Comparison of ENCODE assay signal across 24 cellular contexts in genomic region chr17:50262001-50262794, GRCh38. TPM values are rescaled to one million over a fixed set of nuclear protein-coding genes. Genes with fewer than 3 reads are reported as not detected.
DNase-seq lines count a peak whose midpoint lies in the region; ATAC-seq and TF ChIP-seq lines count a peak whose summit lies in the region.
"Had no signal": no experiment of that assay in that cellular context is flagged by ENCODE, and none has a peak within 500 bp of the region (broad histone marks: within the 10 kb centered on the region; RNA-seq: fewer than 3 reads in every experiment).

No MANE protein-coding gene starts in this region.

- H3K9me3 ChIP-seq in HEK293 (ENCODE audit: control insufficient read depth, insufficient read depth, low read depth, low read length) (no peaks in the 10 kb centered on the region), MM.1S (replicated peaks; ENCODE audit: insufficient read depth, low read length) (no peaks in the 10 kb centered on the region)
- H3K9me3 ChIP-seq: tibial artery had no signal

- no peaks in the 10 kb centered on the region for H3F3A ChIP-seq in MM.1S (ENCODE audit: insufficient read depth, low read length)

- H3K27ac Mint-ChIP-seq in osteocyte (ENCODE audit: unreplicated experiment) = peak overlapping the region; percentile 90
- H3K27ac Mint-ChIP-seq in activated CD8-positive, alpha-beta T cell treated with anti-CD3 and anti-CD28 coated beads for 36 hours = no peak overlapping the region
- H3K27ac Mint-ChIP-seq: CD8-positive, alpha-beta T cell had no signal

- TF ChIP-seq CTCF in HEK293 (tag by site-specific recombination; IDR thresholded peaks at IDR 0.05) = no peak
- no peak for TF ChIP-seq CTCF in osteocyte (IDR thresholded peaks at IDR 0.05)
- TF ChIP-seq CTCF in activated CD8-positive, alpha-beta T cell treated with anti-CD3 and anti-CD28 coated beads for 36 hours (IDR thresholded peaks at IDR 0.05) = no peak
- no peak for TF ChIP-seq CTCF in MM.1S (IDR thresholded peaks at IDR 0.05; ENCODE audit: low read length)

- H3K36me3 Mint-ChIP-seq in osteocyte (ENCODE audit: unreplicated experiment) = no peaks in the 10 kb centered on the region
- H3K36me3 Mint-ChIP-seq in activated CD8-positive, alpha-beta T cell treated with anti-CD3 and anti-CD28 coated beads for 36 hours (ENCODE audit: low read depth) = no peaks in the 10 kb centered on the region
- H3K36me3 Mint-ChIP-seq: CD8-positive, alpha-beta T cell; naive thymus-derived CD8-positive, alpha-beta T cell had no signal

- H3K9me2 ChIP-seq in MM.1S (replicated peaks; ENCODE audit: insufficient read depth, low read length) = no peaks in the 10 kb centered on the region

- H3K4me1 ChIP-seq in HEK293 (ENCODE audit: control insufficient read depth, insufficient read depth, low read length) (peaks cover 12% of the 10 kb centered on the region), MM.1S (ENCODE audit: low read length) (no peaks in the 10 kb centered on the region)

- H3K27ac ChIP-seq in HEK293 (ENCODE audit: extremely low read depth, low read depth, low read length) (no peak overlapping the region), MM.1S (ENCODE audit: low read length) (no peak overlapping the region)
- H3K27ac ChIP-seq: cardiac muscle cell, tibial artery had no signal

- DNase-seq in Daoy (ENCODE audit: low read depth) = peak; percentile 39
- DNase-seq in hepatic stellate cell (ENCODE audit: low spot score) = peak; percentile 4
- DNase-seq in osteocyte (ENCODE audit: extremely low spot score, unreplicated experiment) = no peak
- no peak for DNase-seq in activated CD8-positive, alpha-beta T cell treated with anti-CD3 and anti-CD28 coated beads for 36 hours
- no peak for DNase-seq in SHP77 treated with DMSO at 0.1 percent for 48 hours (lab: John Stamatoyannopoulos, UW)
- DNase-seq in MM.1S = no peak
- DNase-seq in NCI-H2081 (lab: John Stamatoyannopoulos, UW) = no peak
- DNase-seq: activated CD4-positive, alpha-beta T cell treated with anti-CD3 and anti-CD28 coated beads, Interleukin-2, amount 50 U/mL, for 1 hour; activated gamma-delta T cell treated with Interleukin-2 at 50 U/mL for 16 hours; activated T-cell treated with anti-CD3 and anti-CD28 coated beads for 4 hours; DMS79 treated with DMSO at 0.1 percent for 48 hours; foreskin fibroblast; hypothalamus; mesendoderm; naive thymus-derived CD8-positive, alpha-beta T cell; NCI-H1092 treated with DMSO at 0.1 percent for 48 hours; posterior cingulate gyrus; SHP77; stimulated activated naive CD4-positive, alpha-beta T cell had no signal

- no peaks in the 10 kb centered on the region for H4K20me1 ChIP-seq in MM.1S (ENCODE audit: insufficient read depth, low read length)

- intact Hi-C loops in activated CD8-positive, alpha-beta T cell treated with anti-CD3 and anti-CD28 coated beads for 36 hours (cut with micrococcal nuclease) = no loop called here

- H3K4me2 ChIP-seq in MM.1S (ENCODE audit: low read depth, low read length) = no peak overlapping the region

- no peak overlapping the region for H2AFZ ChIP-seq in MM.1S (ENCODE audit: low read length)

- H3K9ac ChIP-seq in MM.1S (ENCODE audit: low read length) = no peak overlapping the region

- no peaks in the 10 kb centered on the region for H3K36me3 ChIP-seq in HEK293 (ENCODE audit: control insufficient read depth in 2 of 2, insufficient read depth in 1 of 2, low read length in 2 of 2)
- no peaks in the 10 kb centered on the region for H3K36me3 ChIP-seq in MM.1S (replicated peaks; ENCODE audit: insufficient read depth, low read length)
- H3K36me3 ChIP-seq: cardiac muscle cell, tibial artery had no signal

- POLR2A ChIA-PET in HEK293 (lab: Yijun Ruan, JAX) = no interaction called here
- POLR2A ChIA-PET in activated CD8-positive, alpha-beta T cell treated with anti-CD3 and anti-CD28 coated beads for 36 hours (lab: Charles Lee) = interaction anchor here (0.8 kb wide), 1 partner anchor 102 kb away, joined by 3 read pairs; no protein-coding TSS in a partner anchor

- no peak overlapping the region for H3K4me3 Mint-ChIP-seq in osteocyte (ENCODE audit: unreplicated experiment)
- no peak overlapping the region for H3K4me3 Mint-ChIP-seq in activated CD8-positive, alpha-beta T cell treated with anti-CD3 and anti-CD28 coated beads for 36 hours
- H3K4me3 Mint-ChIP-seq: CD8-positive, alpha-beta T cell; naive thymus-derived CD8-positive, alpha-beta T cell had no signal

- no peaks in the 10 kb centered on the region for H3K9me3 Mint-ChIP-seq in osteocyte (ENCODE audit: unreplicated experiment)
- no peaks in the 10 kb centered on the region for H3K9me3 Mint-ChIP-seq in activated CD8-positive, alpha-beta T cell treated with anti-CD3 and anti-CD28 coated beads for 36 hours
- H3K9me3 Mint-ChIP-seq: CD8-positive, alpha-beta T cell; naive thymus-derived CD8-positive, alpha-beta T cell had no signal

- CTCF ChIA-PET in HEK293 (lab: Yijun Ruan, JAX) = interaction anchor here (0.5 to 2.0 kb wide), 4 partner anchors 9 to 122 kb away, joined by 3 to 7 read pairs (median 4); no protein-coding TSS in a partner anchor
- CTCF ChIA-PET in activated CD8-positive, alpha-beta T cell treated with anti-CD3 and anti-CD28 coated beads for 36 hours (lab: Charles Lee) = interaction anchor here (0.6 to 1.4 kb wide), 3 partner anchors 28 to 62 kb away, joined by 3 to 5 read pairs (median 4); no protein-coding TSS in a partner anchor

- no peaks in the 10 kb centered on the region for H3K79me2 ChIP-seq in MM.1S (ENCODE audit: low read length)

- H3K4me3 ChIP-seq in HEK293 (ENCODE audit: low read depth, low read length) (no peak overlapping the region), MM.1S (ENCODE audit: low read length) (no peak overlapping the region)
- H3K4me3 ChIP-seq: cardiac muscle cell, tibial artery had no signal

- H3K4me1 Mint-ChIP-seq in osteocyte (ENCODE audit: unreplicated experiment) = peaks cover 96% of the 10 kb centered on the region
- no peaks in the 10 kb centered on the region for H3K4me1 Mint-ChIP-seq in activated CD8-positive, alpha-beta T cell treated with anti-CD3 and anti-CD28 coated beads for 36 hours (ENCODE audit: low read depth)
- H3K4me1 Mint-ChIP-seq: naive thymus-derived CD8-positive, alpha-beta T cell had no signal

- ATAC-seq in activated CD8-positive, alpha-beta T cell treated with anti-CD3 and anti-CD28 coated beads for 36 hours = no peak
- ATAC-seq: CD8-positive, alpha-beta T cell; naive thymus-derived CD8-positive, alpha-beta T cell had no signal

- no peaks in the 10 kb centered on the region for H3K27me3 Mint-ChIP-seq in osteocyte (ENCODE audit: unreplicated experiment)
- no peaks in the 10 kb centered on the region for H3K27me3 Mint-ChIP-seq in activated CD8-positive, alpha-beta T cell treated with anti-CD3 and anti-CD28 coated beads for 36 hours

- peaks cover 75% of the 10 kb centered on the region for H3K27me3 ChIP-seq in MM.1S (replicated peaks; ENCODE audit: insufficient read depth, low read length)
- H3K27me3 ChIP-seq: cardiac muscle cell, tibial artery had no signal

TF ChIP-seq in HEK293, 187 proteins besides CTCF, POLR2A, EP300 and RAD21:
- TF ChIP-seq ZSCAN23 (tag by site-specific recombination; IDR thresholded peaks at IDR 0.05) = no peak
- TF ChIP-seq ZNF580 (tag by site-specific recombination; IDR thresholded peaks at IDR 0.05) = no peak
- TF ChIP-seq GLI4 (tag by site-specific recombination; IDR thresholded peaks at IDR 0.05) = peak; percentile 55; the same call in 1 of the 2 replicates
- no peak for TF ChIP-seq ZNF394 (tag by site-specific recombination; IDR thresholded peaks at IDR 0.05; ENCODE audit: borderline replicate concordance)

RNA-seq across cellular contexts. Expression of gene TMEM92, which starts 12.1 kb away (rescaled TPM):
- total RNA-seq in Daoy (2014; rRNA removed; shearing (Covaris generic)) = 1.7 and 6.7 TPM in 2 replicates
- total RNA-seq in osteocyte = 4.3 and 6.6 TPM in 2 replicates
- not detected for total RNA-seq in activated CD8-positive, alpha-beta T cell treated with anti-CD3 and anti-CD28 coated beads for 36 hours
- total RNA-seq: CD8-positive, alpha-beta T cell; dermis microvascular lymphatic vessel endothelial cell; naive thymus-derived CD8-positive, alpha-beta T cell had no signal

Comparison
In these comparisons a context has a peak if more than half of its experiments do, and no peak if none do; other contexts are left out.
1. DNase-seq: peak in Daoy (single experiment) and hepatic stellate cell (single experiment); none in osteocyte (single experiment), activated CD8-positive, alpha-beta T cell treated with anti-CD3 and anti-CD28 coated beads for 36 hours (single experiment), SHP77 treated with DMSO at 0.1 percent for 48 hours (single experiment), MM.1S (single experiment) and NCI-H2081 (0 of 2).